Comparison of ENCODE assay signal across 8 cellular contexts in the genomic region with DNA sequence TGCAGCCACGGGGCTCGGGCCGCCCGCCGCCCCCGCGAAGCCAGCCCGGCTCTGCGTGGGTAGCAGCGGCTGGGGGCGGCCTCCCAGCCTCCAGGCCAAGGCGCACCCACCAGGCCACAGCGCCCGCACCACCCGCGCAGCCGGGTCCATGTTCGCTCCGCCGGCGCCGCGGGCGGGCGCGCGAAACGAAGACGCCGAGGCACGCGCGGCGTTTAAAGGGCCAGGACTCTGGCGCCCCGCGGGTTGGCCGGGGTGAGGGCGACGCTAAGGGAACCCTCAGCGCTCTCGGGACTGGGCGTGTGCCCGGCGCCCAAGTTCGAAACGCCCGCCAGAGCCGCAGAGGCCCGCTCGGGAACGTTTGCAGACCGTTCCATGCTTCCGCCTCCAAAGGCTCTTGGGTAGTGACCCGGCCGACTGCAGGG. TPM values are rescaled to one million over a fixed set of nuclear protein-coding genes. Genes with fewer than 3 reads are reported as not detected.
DNase-seq lines count a peak whose midpoint lies in the region; ATAC-seq and TF ChIP-seq lines count a peak whose summit lies in the region.

A gene (minus strand): TSS at position 162 of the 422 bp plus-strand sequence. CDS start 12 bp downstream, at position 150.

- intact Hi-C loops in T-helper 1 cell treated with Interleukin-12 subunit alpha and Interleukin-12 subunit beta and Interleukin-4 antibody, amounts not matched to agents 30 ng/mL and 1 ng/mL, for 36 hours (cut with micrococcal nuclease): loop anchor here (1.0 to 5.0 kb wide), 9 partner anchors 10 to 730 kb away; a partner anchor contains a TSS
- intact Hi-C loops in left ventricle myocardium superior (cut with micrococcal nuclease) (no loop called here), prostate gland (cut with DNase I) (no loop called here)

- TF ChIP-seq POLR2A in prostate gland (IDR thresholded peaks at IDR 0.05): peak; percentile 12

- H3K27ac ChIP-seq in prostate gland: peak within 1 kb of the TSS; percentile 89 to 90

- 0% methylated on average over 41 of the region's 56 CpGs for WGBS in prostate gland

- H3K36me3 ChIP-seq in prostate gland: no peaks in the 10 kb centered on the region

- H3K4me3 ChIP-seq in prostate gland: peak within 1 kb of the TSS; percentile 96 to 98

- peak; percentile 86 for ATAC-seq in left ventricle myocardium superior

- peak in 1 of 4 experiments; percentile 28 for TF ChIP-seq CTCF in prostate gland (IDR thresholded peaks at IDR 0.05)

- peaks cover 10% of the 10 kb centered on the region for H3K4me1 ChIP-seq in prostate gland (replicated peaks)

- no peaks in the 10 kb centered on the region for H3K27me3 ChIP-seq in prostate gland (replicated peaks; ENCODE audit: insufficient read depth)

- DNase-seq in GM04504 (ENCODE audit: low read depth) (peak; percentile 67), H4 (ENCODE audit: low spot score) (peak; percentile 58), LoVo (ENCODE audit: low spot score) (peak; percentile 76), amniotic epithelial cell (ENCODE audit: low read depth) (peak; percentile 77), left ventricle myocardium superior (peak; percentile 93), prostate gland (ENCODE audit: low spot score) (peak; percentile 69), ureter (ENCODE audit: low spot score) (no peak)

- no peaks in the 10 kb centered on the region for H3K9me3 ChIP-seq in prostate gland

RNA-seq across cellular contexts. Expression of the gene that starts here (rescaled TPM):
- 25.7 and 37.0 TPM in 2 replicates for total RNA-seq in H4 (2014; rRNA removed; shearing (Covaris generic))
- total RNA-seq in T-helper 1 cell treated with Interleukin-12 subunit alpha and Interleukin-12 subunit beta and Interleukin-4 antibody, amounts not matched to agents 30 ng/mL and 1 ng/mL, for 36 hours: 65.4 and 74.4 TPM in 2 replicates
- 157 TPM for total RNA-seq in left ventricle myocardium superior
- 10 to 100 TPM; 89.4 to 96.1 TPM for total RNA-seq in prostate gland
- total RNA-seq in ureter: 87.8 TPM
